Comparison of ENCODE assay signal across 16 cellular contexts in the genomic region with DNA sequence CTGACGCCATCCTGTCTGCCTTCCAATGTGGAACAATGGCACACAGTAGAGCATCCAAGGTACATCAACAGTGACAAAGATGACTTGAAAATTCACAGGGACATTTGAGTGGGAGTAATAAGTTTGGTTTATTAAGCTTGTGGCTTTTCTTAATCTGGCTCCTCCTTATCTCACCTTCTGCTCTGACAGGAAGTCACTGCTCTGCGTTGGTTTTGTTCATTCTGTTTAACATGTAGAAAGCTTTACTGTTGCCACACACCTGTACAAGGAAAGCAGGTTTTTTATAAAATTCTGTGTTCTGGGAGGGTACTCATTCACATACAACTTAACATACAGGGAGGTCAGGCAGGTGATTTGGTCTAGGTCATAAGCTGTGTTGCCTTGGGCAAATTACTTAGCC. TPM values are rescaled to one million over a fixed set of nuclear protein-coding genes. Genes with fewer than 3 reads are reported as not detected.
DNase-seq lines count a peak whose midpoint lies in the region; ATAC-seq and TF ChIP-seq lines count a peak whose summit lies in the region.
"Had no signal": no experiment of that assay in that cellular context is flagged by ENCODE, and none has a peak within 500 bp of the region (broad histone marks: within the 10 kb centered on the region; RNA-seq: fewer than 3 reads in every experiment).

No MANE protein-coding gene starts in this region.

- H3K9me3 ChIP-seq in CD8-positive, alpha-beta memory T cell (ENCODE audit: low read length), result no peaks in the 10 kb centered on the region

- DNase-seq in activated CD8-positive, alpha-beta memory T cell treated with anti-CD3 and anti-CD28 coated beads, Interleukin-2, amount 10 ng/mL, durations not matched to agents 7 days and 5 days, result no peak
- DNase-seq in activated CD8-positive, alpha-beta memory T cell treated with anti-CD3 and anti-CD28 coated beads, Interleukin-2, amount 50 U/mL, for 48 hours, result no peak
- peak in 3 of 5 donors; percentile 13 to 49 (median 36) for DNase-seq in CD8-positive, alpha-beta memory T cell
- DNase-seq in activated CD8-positive, alpha-beta T cell treated with anti-CD3 and anti-CD28 coated beads for 36 hours, result no peak
- DNase-seq in naive thymus-derived CD8-positive, alpha-beta T cell, result peak in 3 of 10 donors; percentile 8 to 19 (median 19)
- DNase-seq in HFFc6 (no peak), ecto neural progenitor cell (ENCODE audit: low spot score) (no peak)
- DNase-seq: DMS79, NCI-H2029 treated with DMSO at 0.1 percent for 48 hours, NCI-H526, OCI-M1, RPMI8226 had no signal

- intact Hi-C loops in activated CD8-positive, alpha-beta T cell treated with anti-CD3 and anti-CD28 coated beads for 36 hours (cut with micrococcal nuclease), result loop anchor here (5.0 kb wide), 1 partner anchor 120 kb away; no protein-coding TSS in a partner anchor

- H3K4me1 ChIP-seq in CD8-positive, alpha-beta memory T cell (ENCODE audit: insufficient read depth, low read length), result peaks cover 43% of the 10 kb centered on the region

- peaks cover 31% of the 10 kb centered on the region for H3K36me3 Mint-ChIP-seq in activated CD8-positive, alpha-beta memory T cell treated with anti-CD3 and anti-CD28 coated beads, Interleukin-2, amount 10 ng/mL, durations not matched to agents 7 days and 5 days
- H3K36me3 Mint-ChIP-seq in CD8-positive, alpha-beta memory T cell, result peaks cover 10 to 18% (median 12%) of the 10 kb centered on the region in 3 donors
- H3K36me3 Mint-ChIP-seq in activated CD8-positive, alpha-beta T cell treated with anti-CD3 and anti-CD28 coated beads for 36 hours (ENCODE audit: low read depth), result no peaks in the 10 kb centered on the region
- no peaks in the 10 kb centered on the region for H3K36me3 Mint-ChIP-seq in naive thymus-derived CD8-positive, alpha-beta T cell
- H3K36me3 Mint-ChIP-seq in HFFc6 (ENCODE audit: low read depth), result no peaks in the 10 kb centered on the region

- no peaks in the 10 kb centered on the region for H3K36me3 ChIP-seq in CD8-positive, alpha-beta memory T cell (ENCODE audit: insufficient read depth, low read length)
- H3K36me3 ChIP-seq: BLaER1 treated with 17β-estradiol and CSF1 and Interleukin-3, amounts not matched to agents 10 nM and 100 nM had no signal

- peak; percentile 29 for ATAC-seq in activated CD8-positive, alpha-beta memory T cell treated with anti-CD3 and anti-CD28 coated beads, Interleukin-2, amount 10 ng/mL, durations not matched to agents 7 days and 5 days
- ATAC-seq in activated CD8-positive, alpha-beta T cell treated with anti-CD3 and anti-CD28 coated beads for 36 hours, result peak; percentile 24
- peak; percentile 46 to 54 for ATAC-seq in naive thymus-derived CD8-positive, alpha-beta T cell
- ATAC-seq in HG02588 (IDR thresholded peaks at IDR 0.05; ENCODE audit: unreplicated experiment), result no peak
- ATAC-seq: GM23338 had no signal

- peak overlapping the region; percentile 7 for H3K4me3 ChIP-seq in CD8-positive, alpha-beta memory T cell (ENCODE audit: low read length)
- H3K4me3 ChIP-seq: BLaER1 treated with 17β-estradiol and CSF1 and Interleukin-3, amounts not matched to agents 10 nM and 100 nM; GM23338 had no signal

- POLR2A ChIA-PET in CD8-positive, alpha-beta memory T cell (lab: Charles Lee), result interaction anchor here (0.6 to 2.1 kb wide), 4 partner anchors 15 to 124 kb away, joined by 3 to 17 read pairs (median 4); no protein-coding TSS in a partner anchor
- POLR2A ChIA-PET in activated CD8-positive, alpha-beta T cell treated with anti-CD3 and anti-CD28 coated beads for 36 hours (lab: Charles Lee), result interaction anchor here (0.9 kb wide), 1 partner anchor 15 kb away, joined by 4 read pairs; no protein-coding TSS in a partner anchor
- POLR2A ChIA-PET in naive thymus-derived CD8-positive, alpha-beta T cell (lab: Charles Lee), result interaction anchor here (0.9 to 1.6 kb wide), 5 partner anchors 15 to 82 kb away, joined by 3 to 7 read pairs (median 4); no protein-coding TSS in a partner anchor

- no peak overlapping the region for H3K4me3 Mint-ChIP-seq in activated CD8-positive, alpha-beta memory T cell treated with anti-CD3 and anti-CD28 coated beads, Interleukin-2, amount 10 ng/mL, durations not matched to agents 7 days and 5 days
- peak overlapping the region; percentile 68 to 90 (median 83) for H3K4me3 Mint-ChIP-seq in CD8-positive, alpha-beta memory T cell
- H3K4me3 Mint-ChIP-seq in activated CD8-positive, alpha-beta T cell treated with anti-CD3 and anti-CD28 coated beads for 36 hours, result no peak overlapping the region
- peak overlapping the region in 7 of 10 donors; percentile 2 to 55 (median 36) for H3K4me3 Mint-ChIP-seq in naive thymus-derived CD8-positive, alpha-beta T cell
- no peak overlapping the region for H3K4me3 Mint-ChIP-seq in HFFc6
- H3K4me3 Mint-ChIP-seq: GM23338 had no signal

- no peak for TF ChIP-seq CTCF in activated CD8-positive, alpha-beta T cell treated with anti-CD3 and anti-CD28 coated beads for 36 hours (IDR thresholded peaks at IDR 0.05)
- no peak for TF ChIP-seq CTCF in HFFc6 (IDR thresholded peaks at IDR 0.05)

- peaks cover 2% of the 10 kb centered on the region for H3K9me3 Mint-ChIP-seq in activated CD8-positive, alpha-beta memory T cell treated with anti-CD3 and anti-CD28 coated beads, Interleukin-2, amount 10 ng/mL, durations not matched to agents 7 days and 5 days (ENCODE audit: low read depth)
- H3K9me3 Mint-ChIP-seq in CD8-positive, alpha-beta memory T cell, result peaks cover 0 to 4% (median 3%) of the 10 kb centered on the region in 5 donors
- H3K9me3 Mint-ChIP-seq in activated CD8-positive, alpha-beta T cell treated with anti-CD3 and anti-CD28 coated beads for 36 hours, result no peaks in the 10 kb centered on the region
- peaks cover 0 to 3% (median 0%) of the 10 kb centered on the region in 9 donors for H3K9me3 Mint-ChIP-seq in naive thymus-derived CD8-positive, alpha-beta T cell
- no peaks in the 10 kb centered on the region for H3K9me3 Mint-ChIP-seq in HFFc6

- no peaks in the 10 kb centered on the region for H3K27me3 Mint-ChIP-seq in activated CD8-positive, alpha-beta memory T cell treated with anti-CD3 and anti-CD28 coated beads, Interleukin-2, amount 10 ng/mL, durations not matched to agents 7 days and 5 days
- H3K27me3 Mint-ChIP-seq in CD8-positive, alpha-beta memory T cell, result peaks cover 0 to 3% of the 10 kb centered on the region in 2 donors
- no peaks in the 10 kb centered on the region for H3K27me3 Mint-ChIP-seq in activated CD8-positive, alpha-beta T cell treated with anti-CD3 and anti-CD28 coated beads for 36 hours
- no peaks in the 10 kb centered on the region for H3K27me3 Mint-ChIP-seq in naive thymus-derived CD8-positive, alpha-beta T cell
- H3K27me3 Mint-ChIP-seq in HFFc6 (ENCODE audit: insufficient read depth), result peaks cover 1% of the 10 kb centered on the region; the same call in 1 of the 2 replicates

- CTCF ChIA-PET in activated CD8-positive, alpha-beta memory T cell treated with anti-CD3 and anti-CD28 coated beads, Interleukin-2, amount 10 ng/mL, durations not matched to agents 7 days and 5 days (lab: Charles Lee), result interaction anchor here (0.6 to 2.0 kb wide), 10 partner anchors 8 to 1034 kb away, joined by 3 to 8 read pairs (median 3); partner anchors contain the start of gene GPX8
- CTCF ChIA-PET in CD8-positive, alpha-beta memory T cell (lab: Charles Lee), result interaction anchor here (0.9 to 3.3 kb wide), 8 partner anchors 15 to 137 kb away, joined by 3 to 16 read pairs (median 4); no protein-coding TSS in a partner anchor
- CTCF ChIA-PET in activated CD8-positive, alpha-beta T cell treated with anti-CD3 and anti-CD28 coated beads for 36 hours (lab: Charles Lee), result interaction anchor here (1.0 to 2.2 kb wide), 6 partner anchors 14 to 137 kb away, joined by 3 to 9 read pairs (median 3); no protein-coding TSS in a partner anchor

- peak overlapping the region; percentile 37 for H3K27ac Mint-ChIP-seq in activated CD8-positive, alpha-beta memory T cell treated with anti-CD3 and anti-CD28 coated beads, Interleukin-2, amount 10 ng/mL, durations not matched to agents 7 days and 5 days
- peak overlapping the region; percentile 58 to 93 (median 78) for H3K27ac Mint-ChIP-seq in CD8-positive, alpha-beta memory T cell
- H3K27ac Mint-ChIP-seq in activated CD8-positive, alpha-beta T cell treated with anti-CD3 and anti-CD28 coated beads for 36 hours, result peak overlapping the region; percentile 42
- H3K27ac Mint-ChIP-seq in naive thymus-derived CD8-positive, alpha-beta T cell, result peak overlapping the region in 6 of 10 donors; percentile 0 to 83 (median 20)
- no peak overlapping the region for H3K27ac Mint-ChIP-seq in HFFc6
- H3K27ac Mint-ChIP-seq: GM23338 had no signal

- H3K27ac ChIP-seq in CD8-positive, alpha-beta memory T cell (ENCODE audit: low read depth, low read length), result no peak overlapping the region
- H3K27ac ChIP-seq: BLaER1 treated with 17β-estradiol and CSF1 and Interleukin-3, amounts not matched to agents 10 nM and 100 nM had no signal

- peaks cover 55% of the 10 kb centered on the region for H3K4me1 Mint-ChIP-seq in activated CD8-positive, alpha-beta memory T cell treated with anti-CD3 and anti-CD28 coated beads, Interleukin-2, amount 10 ng/mL, durations not matched to agents 7 days and 5 days
- peaks cover 61 to 79% (median 68%) of the 10 kb centered on the region in 3 donors for H3K4me1 Mint-ChIP-seq in CD8-positive, alpha-beta memory T cell
- peaks cover 45% of the 10 kb centered on the region for H3K4me1 Mint-ChIP-seq in activated CD8-positive, alpha-beta T cell treated with anti-CD3 and anti-CD28 coated beads for 36 hours (ENCODE audit: low read depth)
- H3K4me1 Mint-ChIP-seq in naive thymus-derived CD8-positive, alpha-beta T cell, result peaks cover 24 to 70% (median 52%) of the 10 kb centered on the region in 4 donors
- peaks cover 13% of the 10 kb centered on the region for H3K4me1 Mint-ChIP-seq in HFFc6 (ENCODE audit: low read depth)

- H3K27me3 ChIP-seq in CD8-positive, alpha-beta memory T cell (ENCODE audit: insufficient read depth, low read length, poor library complexity, severe bottlenecking), result no peaks in the 10 kb centered on the region
- H3K27me3 ChIP-seq: BLaER1 treated with 17β-estradiol and CSF1 and Interleukin-3, amounts not matched to agents 10 nM and 100 nM had no signal

RNA-seq across cellular contexts. Expression of gene GZMK, which starts 1.6 kb away (rescaled TPM):
- 10 to 100 TPM in 1 of 2 experiments, 1 to 10 TPM in 1; 5.8 to 16.6 TPM for total RNA-seq in activated CD8-positive, alpha-beta memory T cell treated with anti-CD3 and anti-CD28 coated beads, Interleukin-2, amount 10 ng/mL, durations not matched to agents 7 days and 5 days
- 10 to 100 TPM; 12.0 to 13.3 TPM for total RNA-seq in CD8-positive, alpha-beta memory T cell
- polyA plus RNA-seq in CD8-positive, alpha-beta memory T cell, result 880 TPM
- total RNA-seq in activated CD8-positive, alpha-beta T cell treated with anti-CD3 and anti-CD28 coated beads for 36 hours, result 1 to 10 TPM; 5.2 to 6.2 TPM
- total RNA-seq in naive thymus-derived CD8-positive, alpha-beta T cell, result 1 to 10 TPM; 4.9 to 8.5 TPM
- polyA plus RNA-seq in naive thymus-derived CD8-positive, alpha-beta T cell, result 100 to 1,000 TPM in 1 of 3 donors, 10 to 100 TPM in 2; 10.1 to 227 (median 21.2) TPM
- total RNA-seq in HFFc6 (2021; fragmentation: NEBNext Ultra II Directional; extraction: Animal tissue kit (Norgen Biotek cat#: 25700)), result not detected
- total RNA-seq: A172, GM23338 had no signal
- polyA plus RNA-seq: GM23338 had no signal

RNA-seq across cellular contexts. Expression of gene ESM1, which starts 37.1 kb away (rescaled TPM):
- under 1 TPM; 0.21 to 0.38 TPM for total RNA-seq in activated CD8-positive, alpha-beta memory T cell treated with anti-CD3 and anti-CD28 coated beads, Interleukin-2, amount 10 ng/mL, durations not matched to agents 7 days and 5 days
- total RNA-seq in CD8-positive, alpha-beta memory T cell, result under 1 TPM; 0.20 to 0.37 TPM
- polyA plus RNA-seq in CD8-positive, alpha-beta memory T cell, result 1.7 TPM
- total RNA-seq in activated CD8-positive, alpha-beta T cell treated with anti-CD3 and anti-CD28 coated beads for 36 hours, result under 1 TPM; 0.20 to 0.47 TPM
- not detected for total RNA-seq in naive thymus-derived CD8-positive, alpha-beta T cell
- polyA plus RNA-seq in naive thymus-derived CD8-positive, alpha-beta T cell, result under 1 TPM in 2 of 3 donors, not detected in 1; 0.11 to 0.59 TPM
- total RNA-seq in HFFc6 (2021; fragmentation: NEBNext Ultra II Directional; extraction: Animal tissue kit (Norgen Biotek cat#: 25700)), result 10 to 100 TPM in 2 of 6 experiments, 1 to 10 TPM in 4; 8.5 to 54.1 (median 9.1) TPM
- polyA plus RNA-seq: GM23338 had no signal

Comparison
In these comparisons a context has a peak if more than half of its experiments do, and no peak if none do; other contexts are left out.
1. DNase-seq: peak in CD8-positive, alpha-beta memory T cell (3 of 5); none in activated CD8-positive, alpha-beta memory T cell treated with anti-CD3 and anti-CD28 coated beads, Interleukin-2, amount 10 ng/mL, durations not matched to agents 7 days and 5 days (single experiment), activated CD8-positive, alpha-beta memory T cell treated with anti-CD3 and anti-CD28 coated beads, Interleukin-2, amount 50 U/mL, for 48 hours (single experiment), activated CD8-positive, alpha-beta T cell treated with anti-CD3 and anti-CD28 coated beads for 36 hours (single experiment), HFFc6 (single experiment) and ecto neural progenitor cell (single experiment).
2. H3K4me3 Mint-ChIP-seq: peak in CD8-positive, alpha-beta memory T cell (7 of 7) and naive thymus-derived CD8-positive, alpha-beta T cell (7 of 10); none in activated CD8-positive, alpha-beta memory T cell treated with anti-CD3 and anti-CD28 coated beads, Interleukin-2, amount 10 ng/mL, durations not matched to agents 7 days and 5 days (single experiment), activated CD8-positive, alpha-beta T cell treated with anti-CD3 and anti-CD28 coated beads for 36 hours (single experiment) and HFFc6 (single experiment).
3. RNA of gene GZMK, which starts 1.6 kb away (total RNA-seq): 5.8 to 16.6 TPM in activated CD8-positive, alpha-beta memory T cell treated with anti-CD3 and anti-CD28 coated beads, Interleukin-2, amount 10 ng/mL, durations not matched to agents 7 days and 5 days, 12.0 to 13.3 TPM in CD8-positive, alpha-beta memory T cell, 4.9 to 8.5 TPM in naive thymus-derived CD8-positive, alpha-beta T cell and 5.2 to 6.2 TPM in activated CD8-positive, alpha-beta T cell treated with anti-CD3 and anti-CD28 coated beads for 36 hours; not detected in HFFc6; every median in the first group is over 4 times any median in the second.
4. RNA of gene ESM1, which starts 37.1 kb away (total RNA-seq): 8.5 to 54.1 TPM in HFFc6; 0.20 to 0.47 TPM in activated CD8-positive, alpha-beta T cell treated with anti-CD3 and anti-CD28 coated beads for 36 hours, 0.21 to 0.38 TPM in activated CD8-positive, alpha-beta memory T cell treated with anti-CD3 and anti-CD28 coated beads, Interleukin-2, amount 10 ng/mL, durations not matched to agents 7 days and 5 days, 0.20 to 0.37 TPM in CD8-positive, alpha-beta memory T cell and not detected in naive thymus-derived CD8-positive, alpha-beta T cell; every median in the first group is over 4 times any median in the second.